8 cellular contexts compared by ENCODE assay signal in genomic region chr17:74379495-74380085, GRCh38. TPM values are rescaled to one million over a fixed set of nuclear protein-coding genes. Genes with fewer than 3 reads are reported as not detected.
DNase-seq lines count a peak whose midpoint lies in the region; ATAC-seq and TF ChIP-seq lines count a peak whose summit lies in the region.

No MANE protein-coding gene starts in this region.

- peak; percentile 76 for TF ChIP-seq RAD21 in IMR-90 (IDR thresholded peaks at IDR 0.05; ENCODE audit: low read length)

- H4K20me1 ChIP-seq in IMR-90 (ENCODE audit: insufficient read depth, low read length), result no peaks in the 10 kb centered on the region
- no peaks in the 10 kb centered on the region for H4K20me1 ChIP-seq in OCI-LY1 (ENCODE audit: insufficient read depth, low read length)

- H2BK120ac ChIP-seq in IMR-90 (ENCODE audit: low read depth, low read length), result no peak overlapping the region

- no peak overlapping the region for H2BK5ac ChIP-seq in IMR-90 (ENCODE audit: low read depth, low read length, poor library complexity, severe bottlenecking)

- CTCF ChIA-PET in IMR-90 (lab: Yijun Ruan, JAX), result interaction anchor here (0.6 to 1.5 kb wide), 3 partner anchors 11 to 238 kb away, joined by 4 to 7 read pairs (median 6); no protein-coding TSS in a partner anchor

- no TSS peak for BruUV-seq in IMR-90 (replicated peaks; lab: Mats Ljungman, UMichigan)

- no peak overlapping the region for H3K27ac ChIP-seq in IMR-90 (ENCODE audit: insufficient read depth, low read length)
- H3K27ac ChIP-seq in OCI-LY1 (ENCODE audit: low read depth, low read length, poor library complexity, severe bottlenecking), result no peak overlapping the region
- peak overlapping the region in 3 of 4 donors; percentile 10 to 53 (median 48) for H3K27ac ChIP-seq in esophagus muscularis mucosa (replicated peaks in 1 of 4)
- H3K27ac ChIP-seq in muscle layer of duodenum (ENCODE audit: low read length), result no peak overlapping the region

- no peak overlapping the region for H3K9ac ChIP-seq in IMR-90 (ENCODE audit: low read depth, low read length)
- H3K9ac ChIP-seq in OCI-LY1 (ENCODE audit: low read length), result no peak overlapping the region

- TF ChIP-seq EP300 in esophagus muscularis mucosa (IDR thresholded peaks at IDR 0.05), result no peak

- WGBS in IMR-90 (ENCODE audit: extremely low coverage in 2 of 2, insufficient read length in 1 of 2), 2 experiments, result 9% methylated on average over 6 of the region's 20 CpGs; no CpG with 5 or more reads in 1 of the 2 experiments
- WGBS in esophagus muscularis mucosa, result 19% methylated on average over 18 of the region's 20 CpGs

- no peak overlapping the region for H3K4me3 ChIP-seq in IMR-90 (ENCODE audit: insufficient read depth, low read depth, low read length)
- no peak overlapping the region for H3K4me3 ChIP-seq in OCI-LY1 (ENCODE audit: low read depth, low read length, poor library complexity, severe bottlenecking)
- peak overlapping the region; percentile 15 to 25 (median 22) for H3K4me3 ChIP-seq in esophagus muscularis mucosa
- peak overlapping the region; percentile 26 to 45 for H3K4me3 ChIP-seq in muscle layer of duodenum (ENCODE audit: low read depth in 1 of 2, low read length in 2 of 2)

- no peak overlapping the region for H3K56ac ChIP-seq in IMR-90 (ENCODE audit: extremely low read depth, insufficient read depth, low read length)

- H3K27me3 ChIP-seq in IMR-90 (ENCODE audit: control insufficient read depth, insufficient read depth, low read length), result no peaks in the 10 kb centered on the region; the same call in 1 of the 2 replicates
- no peaks in the 10 kb centered on the region for H3K27me3 ChIP-seq in OCI-LY1 (ENCODE audit: insufficient read depth, low read length)
- H3K27me3 ChIP-seq in esophagus muscularis mucosa, result no peaks in the 10 kb centered on the region
- H3K27me3 ChIP-seq in muscle layer of duodenum (ENCODE audit: low read depth, low read length), result peaks cover 4% of the 10 kb centered on the region

- no peak overlapping the region for H2BK20ac ChIP-seq in IMR-90 (ENCODE audit: low read depth, low read length)

- H3K9me1 ChIP-seq in IMR-90 (ENCODE audit: insufficient read depth, low read length), result no peaks in the 10 kb centered on the region

- H2BK15ac ChIP-seq in IMR-90 (ENCODE audit: low read depth, low read length), result no peak overlapping the region

- H3K4me2 ChIP-seq in IMR-90 (ENCODE audit: low read depth, low read length) (no peak overlapping the region; the same call in 1 of the 2 replicates), OCI-LY1 (ENCODE audit: low read length) (no peak overlapping the region)

- H2AFZ ChIP-seq in IMR-90 (replicated peaks; ENCODE audit: low read length, poor library complexity), result peak overlapping the region; percentile 58
- H2AFZ ChIP-seq in OCI-LY1 (ENCODE audit: low read length), result no peak overlapping the region

- ATAC-seq in IMR-90 (ENCODE audit: low read depth) (peak; percentile 88), HG03439 (IDR thresholded peaks at IDR 0.05; ENCODE audit: unreplicated experiment) (no peak)

- H3K9me3 ChIP-seq in IMR-90 (ENCODE audit: control insufficient read depth, insufficient read depth, low read length) (no peaks in the 10 kb centered on the region), OCI-LY1 (ENCODE audit: low read length) (no peaks in the 10 kb centered on the region), esophagus muscularis mucosa (no peaks in the 10 kb centered on the region), muscle layer of duodenum (ENCODE audit: control insufficient read depth in 1 of 2, low read length in 2 of 2) (no peaks in the 10 kb centered on the region)

- H4K91ac ChIP-seq in IMR-90 (ENCODE audit: insufficient read depth, low read depth, low read length), result no peak overlapping the region

- H3K4ac ChIP-seq in IMR-90 (ENCODE audit: low read depth, low read length), result no peak overlapping the region

- no peaks in the 10 kb centered on the region for H3K79me2 ChIP-seq in OCI-LY1 (ENCODE audit: insufficient read depth, low read length)

- intact Hi-C loops in IMR-90 (cut with micrococcal nuclease), result loop anchor here (1.0 to 10.0 kb wide), 2 partner anchors 78 to 485 kb away; no protein-coding TSS in a partner anchor
- intact Hi-C loops in esophagus muscularis mucosa (cut with DNase I), result loop anchor here (1.0 to 5.0 kb wide), 2 partner anchors 48 to 78 kb away; no protein-coding TSS in a partner anchor

- no peaks in the 10 kb centered on the region for H3K79me1 ChIP-seq in IMR-90 (ENCODE audit: low read depth in 1 of 2, low read length in 2 of 2)

- H4K5ac ChIP-seq in IMR-90 (ENCODE audit: low read depth, low read length), result no peak overlapping the region

- no peaks in the 10 kb centered on the region for H3K9me2 ChIP-seq in OCI-LY1 (ENCODE audit: low read depth, low read length)

- peak; percentile 83 for TF ChIP-seq CTCF in GM12872 (IDR thresholded peaks at IDR 0.05; ENCODE audit: insufficient read depth, low read depth, low read length)
- peak; percentile 72 for TF ChIP-seq CTCF in IMR-90 (conservative IDR thresholded peaks at IDR 0.05; ENCODE audit: low read depth, low read length)
- TF ChIP-seq CTCF in OCI-LY1 (IDR thresholded peaks at IDR 0.05; ENCODE audit: low read length), result peak; percentile 84
- peak; percentile 95 to 97 (median 95) for TF ChIP-seq CTCF in esophagus muscularis mucosa (IDR thresholded peaks at IDR 0.05)

- dilution Hi-C loops in IMR-90 (cut with HindIII; ENCODE audit: low sequenced_read_pairs, unreplicated experiment), result no loop called here

- TF ChIP-seq POLR2A in IMR-90 (IDR thresholded peaks at IDR 0.05; ENCODE audit: low read depth, low read length) (no peak), esophagus muscularis mucosa (IDR thresholded peaks at IDR 0.05; ENCODE audit: low read depth) (no peak)

- no peak overlapping the region for H2AK5ac ChIP-seq in IMR-90 (ENCODE audit: low read depth, low read length)

- no peak overlapping the region for H4K8ac ChIP-seq in IMR-90 (ENCODE audit: low read depth in 2 of 2, low read length in 2 of 2)

- H3K36me3 ChIP-seq in IMR-90 (ENCODE audit: control insufficient read depth, insufficient read depth, low read length) (no peaks in the 10 kb centered on the region), OCI-LY1 (ENCODE audit: insufficient read depth, low read length) (no peaks in the 10 kb centered on the region), esophagus muscularis mucosa (no peaks in the 10 kb centered on the region), muscle layer of duodenum (ENCODE audit: control insufficient read depth in 1 of 2, insufficient read depth in 2 of 2, low read length in 2 of 2) (no peaks in the 10 kb centered on the region)

- H3K4me1 ChIP-seq in IMR-90 (ENCODE audit: control insufficient read depth, insufficient read depth, low read length) (no peaks in the 10 kb centered on the region), OCI-LY1 (ENCODE audit: insufficient read depth, low read length, severe bottlenecking) (no peaks in the 10 kb centered on the region), esophagus muscularis mucosa (peaks cover 15 to 19% (median 16%) of the 10 kb centered on the region in 4 donors), muscle layer of duodenum (ENCODE audit: control insufficient read depth in 1 of 2, insufficient read depth in 2 of 2, low read length in 2 of 2) (peaks cover 8 to 14% of the 10 kb centered on the region in 2 donors)

- peak; percentile 47 for DNase-seq in IMR-90
- DNase-seq in activated T-cell treated with anti-CD3 and anti-CD28 coated beads for 48 hours (ENCODE audit: low read depth), result peak; percentile 90
- DNase-seq in esophagus muscularis mucosa (ENCODE audit: extremely low spot score), result peak; percentile 97
- DNase-seq in stimulated activated CD8-positive, alpha-beta memory T cell treated with anti-CD3 and anti-CD28 coated beads, Interleukin-4, amount 100 ng/mL, for 24 hours (ENCODE audit: low read depth), result peak; percentile 87

- no peak overlapping the region for H3K18ac ChIP-seq in IMR-90 (ENCODE audit: low read depth, low read length)

- H3F3A ChIP-seq in OCI-LY1 (ENCODE audit: insufficient read depth, low read length), result no peaks in the 10 kb centered on the region

- in situ Hi-C loops in IMR-90 (cut with MboI; ENCODE audit: low sequenced_read_pairs), result no loop called here

- POLR2A ChIA-PET in IMR-90 (lab: Charles Lee; ENCODE audit: unreplicated experiment), result no interaction called here

- no peak overlapping the region for H3K14ac ChIP-seq in IMR-90 (replicated peaks; ENCODE audit: low read depth, low read length)

- H2AK9ac ChIP-seq in IMR-90 (replicated peaks; ENCODE audit: low read depth, low read length, poor library complexity), result no peak overlapping the region

- H3K23ac ChIP-seq in IMR-90 (ENCODE audit: low read depth, low read length), result no peak overlapping the region

TF ChIP-seq in IMR-90, 13 proteins besides CTCF, POLR2A, EP300 and RAD21:
- TF ChIP-seq MAFK (IDR thresholded peaks at IDR 0.05; ENCODE audit: low read depth, low read length) (no peak), SMC3 (IDR thresholded peaks at IDR 0.05; ENCODE audit: low read depth, low read length) (peak; percentile 64), RFX5 (IDR thresholded peaks at IDR 0.05; ENCODE audit: low read depth, low read length) (no peak), MAZ (IDR thresholded peaks at IDR 0.05; ENCODE audit: borderline replicate concordance, low read depth, low read length) (peak; percentile 47; the same call in 1 of the 2 replicates)

RNA-seq across cellular contexts. Expression of gene GPR142, which starts 12.3 kb away (rescaled TPM):
- total RNA-seq in IMR-90 (2012; rRNA removed) (not detected in 2 replicates), esophagus muscularis mucosa (under 1 TPM in 3 of 4 donors, not detected in 1; 0.39 to 0.83 (median 0.40) TPM)
- polyA plus RNA-seq in IMR-90 (2012; rRNA removed), result not detected in 2 replicates
- polyA plus RNA-seq in IMR-90 (2012; cell fraction: cytosol; rRNA removed), result not detected in 2 replicates
- polyA plus RNA-seq in IMR-90 (2012; cell fraction: nucleus; rRNA removed; ENCODE audit: low replicate concordance), result not detected in 2 replicates

RNA-seq across cellular contexts. Expression of gene BTBD17, which starts 17.9 kb away (rescaled TPM):
- total RNA-seq in IMR-90 (2012; rRNA removed) (not detected in 2 replicates), esophagus muscularis mucosa (under 1 TPM in 1 of 4 donors, not detected in 3; 0.17 TPM)
- polyA plus RNA-seq in IMR-90 (2012; rRNA removed), result not detected in 2 replicates
- not detected in 2 replicates for polyA plus RNA-seq in IMR-90 (2012; cell fraction: cytosol; rRNA removed)
- polyA plus RNA-seq in IMR-90 (2012; cell fraction: nucleus; rRNA removed; ENCODE audit: low replicate concordance), result not detected in 2 replicates

RNA-seq across cellular contexts. Expression of gene GPRC5C, which starts 52.3 kb away (rescaled TPM):
- total RNA-seq in IMR-90 (2012; rRNA removed) (not detected in 2 replicates), esophagus muscularis mucosa (10 to 100 TPM; 12.6 to 23.6 (median 14.5) TPM)
- not detected in 2 replicates for polyA plus RNA-seq in IMR-90 (2012; rRNA removed)
- polyA plus RNA-seq in IMR-90 (2012; cell fraction: cytosol; rRNA removed), result 0.03 and 0.17 TPM in 2 replicates
- not detected in 2 replicates for polyA plus RNA-seq in IMR-90 (2012; cell fraction: nucleus; rRNA removed; ENCODE audit: low replicate concordance)

RNA-seq across cellular contexts. Expression of gene KIF19, which starts 53.6 kb away (rescaled TPM):
- total RNA-seq in IMR-90 (2012; rRNA removed) (not detected in 2 replicates), esophagus muscularis mucosa (1 to 10 TPM in 3 of 4 donors, under 1 TPM in 1; under 0.01 to 3.8 (median 1.3) TPM)
- polyA plus RNA-seq in IMR-90 (2012; rRNA removed), result not detected in 2 replicates
- polyA plus RNA-seq in IMR-90 (2012; cell fraction: cytosol; rRNA removed), result not detected in 2 replicates
- polyA plus RNA-seq in IMR-90 (2012; cell fraction: nucleus; rRNA removed; ENCODE audit: low replicate concordance), result not detected in 2 replicates

Comparison
In these comparisons a context has a peak if more than half of its experiments do, and no peak if none do; other contexts are left out.
1. DNase-seq: peak in every context shown above with its lines; median percentile 97 in esophagus muscularis mucosa; 90 in activated T-cell treated with anti-CD3 and anti-CD28 coated beads for 48 hours; 87 in stimulated activated CD8-positive, alpha-beta memory T cell treated with anti-CD3 and anti-CD28 coated beads, Interleukin-4, amount 100 ng/mL, for 24 hours; 47 in IMR-90.
2. H3K27ac ChIP-seq: peak in esophagus muscularis mucosa (3 of 4); none in IMR-90 (single experiment), OCI-LY1 (single experiment) and muscle layer of duodenum (single experiment).
3. H3K4me3 ChIP-seq: peak in esophagus muscularis mucosa (4 of 4) and muscle layer of duodenum (2 of 2); none in IMR-90 (single experiment) and OCI-LY1 (single experiment).
4. RNA of gene GPRC5C, which starts 52.3 kb away (total RNA-seq): 12.6 to 23.6 TPM in esophagus muscularis mucosa; not detected in IMR-90; every median in the first group is over 10 times any median in the second.
5. Peak in every context shown above with its lines, with median percentiles within 50 percentile points of each other: CTCF ChIP-seq.